ENCODE assay signal across 8 cellular contexts in the genomic region with DNA sequence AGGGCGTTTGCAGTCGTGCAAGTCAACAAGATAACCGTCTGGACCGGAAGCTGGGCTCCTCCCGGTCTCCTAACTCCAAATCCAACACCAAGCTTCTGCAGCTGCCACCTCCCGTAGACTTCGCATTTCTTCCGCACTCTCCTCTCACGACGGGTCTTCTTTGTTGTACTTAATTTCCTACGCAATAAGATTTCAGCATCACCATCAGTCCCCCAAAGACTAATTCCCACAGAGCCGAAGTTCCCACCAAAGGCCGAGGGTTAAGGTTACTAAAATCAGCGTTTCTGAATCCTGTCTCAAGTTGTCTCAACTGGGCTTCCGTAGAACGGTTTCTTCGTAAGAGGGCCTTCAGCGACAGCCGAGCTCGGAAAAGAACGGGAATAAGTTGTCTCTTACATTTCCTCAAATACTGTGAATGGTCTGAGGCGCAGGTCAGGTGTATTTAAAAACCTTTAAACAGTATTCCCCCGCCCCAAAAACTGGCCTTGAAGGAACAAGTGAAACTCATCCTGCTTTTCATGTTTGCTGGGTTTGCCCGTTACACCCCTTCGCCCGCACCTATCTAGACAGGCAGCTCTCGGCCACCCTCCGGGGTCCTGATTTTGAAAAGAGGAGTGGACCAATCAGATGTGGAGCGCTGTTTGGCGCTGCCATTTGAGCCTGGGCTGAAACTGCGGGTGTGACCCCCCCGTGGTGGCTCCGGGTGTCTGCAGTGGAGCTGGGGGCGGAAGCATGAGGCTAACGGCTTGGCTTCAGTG.
A peak's percentile ranks its signal among the peaks of the same experiment; 100 is the strongest.
DNase-seq lines count a peak whose midpoint lies in the region; ATAC-seq and TF ChIP-seq lines count a peak whose summit lies in the region.
"Not testable (repeated sequence)": the region's sequence is repeated elsewhere in the genome, so short reads cannot be mapped to it uniquely, and the experiment has no call there.

A gene (plus strand): TSS at position 693 of the 758 bp plus-strand sequence.

- POLR2A ChIA-PET in HCT116 (lab: Charles Lee): not testable (repeated sequence)
- POLR2A ChIA-PET in activated CD8-positive, alpha-beta T cell treated with anti-CD3 and anti-CD28 coated beads, Interleukin-2, amount 10 ng/mL, durations not matched to agents 7 days and 5 days (lab: Charles Lee): interaction anchor here (0.9 kb wide), 1 partner anchor 1989 kb away, joined by 4 read pairs; no protein-coding TSS in a partner anchor

- peak; percentile 97 for DNase-seq in HCT116 (ENCODE audit: low read depth, low spot score)
- DNase-seq in KBM-7: peak; percentile 98
- DNase-seq in activated CD8-positive, alpha-beta T cell treated with anti-CD3 and anti-CD28 coated beads, Interleukin-2, amount 10 ng/mL, durations not matched to agents 7 days and 5 days: peak; percentile 98
- DNase-seq in iris pigment epithelial cell (ENCODE audit: low read depth): peak; percentile 98
- DNase-seq in sigmoid colon: peak; percentile 94
- peak; percentile 90 for DNase-seq in upper lobe of right lung

- H3K27ac ChIP-seq in HCT116 (ENCODE audit: low read depth, low read length) (peak within 1 kb of the TSS; percentile 89), sigmoid colon (peak within 1 kb of the TSS; percentile 69 to 87 (median 85)), upper lobe of right lung (peak within 1 kb of the TSS; percentile 77)

- H3K9ac ChIP-seq in HCT116 (ENCODE audit: low read length): peak within 1 kb of the TSS; percentile 85

- TF ChIP-seq POLR2A in HCT116 (IDR thresholded peaks at IDR 0.05; ENCODE audit: borderline replicate concordance, extremely low read depth, insufficient read depth, insufficient read length); sigmoid colon (IDR thresholded peaks at IDR 0.05): not testable (repeated sequence)

- in situ Hi-C loops in KBM-7 (cut with MboI; ENCODE audit: low pct_unique_long_range_greater_than_20kb, low sequenced_read_pairs): not testable (repeated sequence)

- H3K79me2 ChIP-seq in HCT116 (ENCODE audit: insufficient read depth, low read length): peaks cover 45% of the 10 kb centered on the region

- H3K4me2 ChIP-seq in HCT116 (ENCODE audit: low read length): peak within 1 kb of the TSS; percentile 73

- CTCF ChIA-PET in HCT116 (lab: Charles Lee): interaction anchor here (1.0 kb wide), 1 partner anchor 504 kb away, joined by 4 read pairs; no protein-coding TSS in a partner anchor
- CTCF ChIA-PET in activated CD8-positive, alpha-beta T cell treated with anti-CD3 and anti-CD28 coated beads, Interleukin-2, amount 10 ng/mL, durations not matched to agents 7 days and 5 days (lab: Charles Lee): not testable (repeated sequence)

- TF ChIP-seq CTCF in GM12873 (IDR thresholded peaks at IDR 0.05; ENCODE audit: insufficient read depth, low read depth, low read length, missing control alignments): peak; percentile 8
- TF ChIP-seq CTCF in HCT116 (IDR thresholded peaks at IDR 0.05 in 2 of 3, conservative IDR thresholded peaks at IDR 0.05 in 1 of 3; ENCODE audit: borderline replicate concordance in 1 of 3, insufficient read depth in 1 of 3, low read depth in 2 of 3, low read length in 2 of 3); sigmoid colon (IDR thresholded peaks at IDR 0.05); upper lobe of right lung (IDR thresholded peaks at IDR 0.05): not testable (repeated sequence)

- RAD21 ChIA-PET in HCT116 (lab: Charles Lee; ENCODE audit: low non-redundant PET in 1 of 2, low total read pairs in 2 of 2, uncharacterized antibody in 2 of 2, unreplicated experiment in 2 of 2): not testable (repeated sequence)

- peak within 1 kb of the TSS; percentile 88 for H3K4me3 Mint-ChIP-seq in activated CD8-positive, alpha-beta T cell treated with anti-CD3 and anti-CD28 coated beads, Interleukin-2, amount 10 ng/mL, durations not matched to agents 7 days and 5 days
- peak within 1 kb of the TSS; percentile 89 for H3K4me3 Mint-ChIP-seq in dendritic cell treated with granulocyte-macrophage colony-stimulating factor and Interleukin-4, amounts not matched to agents 40 ng/mL and 50 ng/mL, for 4 days

- BruUV-seq in HCT116 (replicated peaks; lab: Mats Ljungman, UMichigan): not testable (repeated sequence)

- TF ChIP-seq EP300 in sigmoid colon (IDR thresholded peaks at IDR 0.05): not testable (repeated sequence)

- H3K4me3 ChIP-seq in HCT116 (replicated peaks in 1 of 2; ENCODE audit: low read depth in 1 of 2, low read length in 2 of 2) (peak within 1 kb of the TSS; percentile 65 to 79), sigmoid colon (peak within 1 kb of the TSS; percentile 45 to 58 (median 50)), upper lobe of right lung (peak within 1 kb of the TSS; percentile 51)

- not testable (repeated sequence) for H3K36me3 ChIP-seq in HCT116 (ENCODE audit: control insufficient read depth in 1 of 2, insufficient read depth in 2 of 2, low read length in 2 of 2); sigmoid colon; upper lobe of right lung

- H3K4me1 ChIP-seq in HCT116 (ENCODE audit: control insufficient read depth in 1 of 2, insufficient read depth in 2 of 2, low read length in 2 of 2); sigmoid colon; upper lobe of right lung: not testable (repeated sequence)

- H3K9me3 Mint-ChIP-seq in activated CD8-positive, alpha-beta T cell treated with anti-CD3 and anti-CD28 coated beads, Interleukin-2, amount 10 ng/mL, durations not matched to agents 7 days and 5 days (ENCODE audit: insufficient read depth); dendritic cell treated with granulocyte-macrophage colony-stimulating factor and Interleukin-4, amounts not matched to agents 40 ng/mL and 50 ng/mL, for 4 days: not testable (repeated sequence)

- H3K9me2 ChIP-seq in HCT116 (ENCODE audit: insufficient read depth): not testable (repeated sequence)

- not testable (repeated sequence) for TF ChIP-seq RAD21 in HCT116 (IDR thresholded peaks at IDR 0.05; ENCODE audit: low read depth)

- peaks cover 28% of the 10 kb centered on the region for H3K4me1 Mint-ChIP-seq in activated CD8-positive, alpha-beta T cell treated with anti-CD3 and anti-CD28 coated beads, Interleukin-2, amount 10 ng/mL, durations not matched to agents 7 days and 5 days (ENCODE audit: low read depth)
- peaks cover 15% of the 10 kb centered on the region for H3K4me1 Mint-ChIP-seq in dendritic cell treated with granulocyte-macrophage colony-stimulating factor and Interleukin-4, amounts not matched to agents 40 ng/mL and 50 ng/mL, for 4 days (ENCODE audit: low read depth)

- H2AFZ ChIP-seq in HCT116 (ENCODE audit: low read depth, low read length, poor library complexity, severe bottlenecking): peak within 1 kb of the TSS; percentile 26

- peaks cover 20% of the 10 kb centered on the region for H3K36me3 Mint-ChIP-seq in activated CD8-positive, alpha-beta T cell treated with anti-CD3 and anti-CD28 coated beads, Interleukin-2, amount 10 ng/mL, durations not matched to agents 7 days and 5 days (ENCODE audit: low read depth)
- H3K36me3 Mint-ChIP-seq in dendritic cell treated with granulocyte-macrophage colony-stimulating factor and Interleukin-4, amounts not matched to agents 40 ng/mL and 50 ng/mL, for 4 days (ENCODE audit: low read depth): peaks cover 16% of the 10 kb centered on the region

- ATAC-seq in HCT116 (peak; percentile 94), upper lobe of right lung (peak; percentile 100)
- peak; percentile 95 for ATAC-seq in activated CD8-positive, alpha-beta T cell treated with anti-CD3 and anti-CD28 coated beads, Interleukin-2, amount 10 ng/mL, durations not matched to agents 7 days and 5 days

- WGBS in sigmoid colon, 2 donors: 0% methylated on average over 35 of the region's 35 CpGs

- not testable (repeated sequence) for H3K9me3 ChIP-seq in HCT116 (ENCODE audit: control insufficient read depth in 1 of 2, insufficient read depth in 1 of 2, low read depth in 1 of 2, low read length in 2 of 2); sigmoid colon; upper lobe of right lung

- H4K20me1 ChIP-seq in HCT116 (ENCODE audit: insufficient read depth): not testable (repeated sequence)

- H3K27me3 Mint-ChIP-seq in activated CD8-positive, alpha-beta T cell treated with anti-CD3 and anti-CD28 coated beads, Interleukin-2, amount 10 ng/mL, durations not matched to agents 7 days and 5 days (ENCODE audit: low read depth); dendritic cell treated with granulocyte-macrophage colony-stimulating factor and Interleukin-4, amounts not matched to agents 40 ng/mL and 50 ng/mL, for 4 days: not testable (repeated sequence)

- peak within 1 kb of the TSS; percentile 95 for H3K27ac Mint-ChIP-seq in activated CD8-positive, alpha-beta T cell treated with anti-CD3 and anti-CD28 coated beads, Interleukin-2, amount 10 ng/mL, durations not matched to agents 7 days and 5 days
- H3K27ac Mint-ChIP-seq in dendritic cell treated with granulocyte-macrophage colony-stimulating factor and Interleukin-4, amounts not matched to agents 40 ng/mL and 50 ng/mL, for 4 days: peak within 1 kb of the TSS; percentile 98

- H3K27me3 ChIP-seq in HCT116 (ENCODE audit: insufficient read depth, low read length); sigmoid colon; upper lobe of right lung: not testable (repeated sequence)

- intact Hi-C loops in HCT116 (cut with micrococcal nuclease); dendritic cell treated with granulocyte-macrophage colony-stimulating factor and Interleukin-4, amounts not matched to agents 40 ng/mL and 50 ng/mL, for 4 days (cut with micrococcal nuclease); sigmoid colon (cut with DNase I); upper lobe of right lung (cut with DNase I): not testable (repeated sequence)

TF ChIP-seq in HCT116, 20 proteins besides CTCF, POLR2A, EP300 and RAD21:
- TF ChIP-seq SP1 (IDR thresholded peaks at IDR 0.05; ENCODE audit: low read depth): peak; percentile 39; the same call in 1 of the 2 replicates
- TF ChIP-seq SIN3A (IDR thresholded peaks at IDR 0.05; ENCODE audit: low read depth): peak; percentile 23; the same call in 1 of the 2 replicates
- peak; percentile 26; the same call in 1 of the 2 replicates for TF ChIP-seq ELF1 (IDR thresholded peaks at IDR 0.05; ENCODE audit: borderline replicate concordance, low read depth)
- TF ChIP-seq, protein P1, sequence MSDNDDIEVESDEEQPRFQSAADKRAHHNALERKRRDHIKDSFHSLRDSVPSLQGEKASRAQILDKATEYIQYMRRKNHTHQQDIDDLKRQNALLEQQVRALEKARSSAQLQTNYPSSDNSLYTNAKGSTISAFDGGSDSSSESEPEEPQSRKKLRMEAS (IDR thresholded peaks at IDR 0.05): peak; percentile 47

Comparison
In these comparisons a context has a peak if more than half of its experiments do, and no peak if none do; other contexts are left out.
1. Peak in every context shown above with its lines: DNase-seq, ATAC-seq, H3K4me3 ChIP-seq and H3K27ac ChIP-seq.